15 cellular contexts compared by ENCODE assay signal in the genomic region with DNA sequence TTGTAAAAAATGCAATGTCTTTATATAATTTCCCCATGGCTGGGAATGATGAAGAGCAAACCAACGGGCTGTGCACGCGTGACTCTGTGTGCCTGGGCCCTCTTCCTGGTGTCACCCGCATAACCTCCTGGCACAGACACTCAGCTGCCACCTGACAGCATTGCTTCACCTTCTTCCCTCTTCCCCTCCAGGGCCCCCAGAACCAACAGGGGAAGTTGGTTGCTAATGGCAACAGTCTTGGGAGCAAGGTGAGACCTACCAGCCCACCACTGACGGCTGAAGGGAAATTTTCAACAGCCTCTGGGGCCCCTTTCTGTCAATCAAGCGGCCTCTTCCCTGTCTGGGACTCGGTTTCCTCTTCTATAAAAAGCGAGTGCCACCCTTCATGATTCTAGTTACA. TPM values are rescaled to one million over a fixed set of nuclear protein-coding genes. Genes with fewer than 3 reads are reported as not detected.
DNase-seq lines count a peak whose midpoint lies in the region; ATAC-seq and TF ChIP-seq lines count a peak whose summit lies in the region.
"Had no signal": no experiment of that assay in that cellular context is flagged by ENCODE, and none has a peak within 500 bp of the region (broad histone marks: within the 10 kb centered on the region; RNA-seq: fewer than 3 reads in every experiment).

No MANE protein-coding gene starts in this region.

- peak; percentile 32 for ATAC-seq in activated CD8-positive, alpha-beta T cell treated with anti-CD3 and anti-CD28 coated beads, Interleukin-2, amount 10 ng/mL, durations not matched to agents 7 days and 5 days
- peak in 1 of 2 donors; percentile 48 for ATAC-seq in natural killer cell treated with Interleukin-12 subunit alpha and Interleukin-12 subunit beta and Interleukin-15 and Interleukin-18, amount 100 ng/mL, for 72 hours
- ATAC-seq in sciatic nerve = no peak
- ATAC-seq in upper lobe of left lung (ENCODE audit: low FRiP score in 2 of 2) = no peak

- POLR2A ChIA-PET in activated CD8-positive, alpha-beta T cell treated with anti-CD3 and anti-CD28 coated beads, Interleukin-2, amount 10 ng/mL, durations not matched to agents 7 days and 5 days (lab: Charles Lee) = no interaction called here

- no peak for TF ChIP-seq CTCF in GM10266 (IDR thresholded peaks at IDR 0.05; ENCODE audit: control insufficient read depth, insufficient read depth, low read depth, missing control alignments)
- TF ChIP-seq CTCF in upper lobe of left lung (IDR thresholded peaks at IDR 0.05) = no peak

- H3K4me3 ChIP-seq in upper lobe of left lung = no peak overlapping the region
- H3K4me3 ChIP-seq: psoas muscle had no signal

- TF ChIP-seq EP300 in upper lobe of left lung (IDR thresholded peaks at IDR 0.05) = no peak

- WGBS in upper lobe of left lung, 2 donors = 71 to 80% methylated on average over 8 of the region's 8 CpGs

- DNase-seq in GM10266 (ENCODE audit: extremely low spot score) = peak; percentile 53
- DNase-seq in KBM-7 = peak; percentile 57
- DNase-seq in activated CD8-positive, alpha-beta T cell treated with anti-CD3 and anti-CD28 coated beads, Interleukin-2, amount 10 ng/mL, durations not matched to agents 7 days and 5 days = peak; percentile 25
- DNase-seq in natural killer cell treated with Interleukin-12 subunit alpha and Interleukin-12 subunit beta and Interleukin-15 and Interleukin-18, amount 100 ng/mL, for 72 hours (ENCODE audit: low spot score) = no peak
- no peak for DNase-seq in sciatic nerve (ENCODE audit: low spot score)
- no peak for DNase-seq in DMS53 treated with DMSO at 0.1 percent for 48 hours (lab: John Stamatoyannopoulos, UW; ENCODE audit: unreplicated experiment)
- no peak for DNase-seq in HUDEP-2 (lab: John Stamatoyannopoulos, UW; ENCODE audit: unreplicated experiment in 76 of 76)
- DNase-seq in upper lobe of left lung = no peak
- DNase-seq: activated CD4-positive, alpha-beta T cell treated with anti-CD3 and anti-CD28 coated beads, Interleukin-2, amount 50 U/mL, for 4 hours; cortex of kidney; H7; NCI-H187 treated with DMSO at 0.1 percent for 48 hours; NK-92 treated with Interleukin-12 subunit alpha and Interleukin-12 subunit beta, amount 100 ng/mL, for 24 hours; psoas muscle; T-helper 1 cell had no signal

- peaks cover 0 to 6% (median 0%) of the 10 kb centered on the region in 4 donors for H3K36me3 ChIP-seq in upper lobe of left lung

- in situ Hi-C loops in KBM-7 (cut with MboI; ENCODE audit: low pct_unique_long_range_greater_than_20kb, low sequenced_read_pairs) = no loop called here

- TF ChIP-seq POLR2A in upper lobe of left lung (IDR thresholded peaks at IDR 0.05) = no peak

- H3K9me3 ChIP-seq in upper lobe of left lung = no peaks in the 10 kb centered on the region
- H3K9me3 ChIP-seq: psoas muscle had no signal

- H3K27ac ChIP-seq in upper lobe of left lung = no peak overlapping the region
- H3K27ac ChIP-seq: psoas muscle had no signal

- peaks cover 59% of the 10 kb centered on the region for H3K4me1 Mint-ChIP-seq in activated CD8-positive, alpha-beta T cell treated with anti-CD3 and anti-CD28 coated beads, Interleukin-2, amount 10 ng/mL, durations not matched to agents 7 days and 5 days (ENCODE audit: low read depth)
- peaks cover 68 to 80% of the 10 kb centered on the region in 2 donors for H3K4me1 Mint-ChIP-seq in natural killer cell treated with Interleukin-12 subunit alpha and Interleukin-12 subunit beta and Interleukin-15 and Interleukin-18, amount 100 ng/mL, for 72 hours (ENCODE audit: low read depth in 2 of 2)

- CTCF ChIA-PET in activated CD8-positive, alpha-beta T cell treated with anti-CD3 and anti-CD28 coated beads, Interleukin-2, amount 10 ng/mL, durations not matched to agents 7 days and 5 days (lab: Charles Lee) = no interaction called here

- H3K4me3 Mint-ChIP-seq in activated CD8-positive, alpha-beta T cell treated with anti-CD3 and anti-CD28 coated beads, Interleukin-2, amount 10 ng/mL, durations not matched to agents 7 days and 5 days = no peak overlapping the region
- H3K4me3 Mint-ChIP-seq in natural killer cell treated with Interleukin-12 subunit alpha and Interleukin-12 subunit beta and Interleukin-15 and Interleukin-18, amount 100 ng/mL, for 72 hours = peak overlapping the region; percentile 23

- intact Hi-C loops in sciatic nerve (cut with DNase I) = no loop called here

- peaks cover 31% of the 10 kb centered on the region for H3K36me3 Mint-ChIP-seq in activated CD8-positive, alpha-beta T cell treated with anti-CD3 and anti-CD28 coated beads, Interleukin-2, amount 10 ng/mL, durations not matched to agents 7 days and 5 days (ENCODE audit: low read depth)
- no peaks in the 10 kb centered on the region for H3K36me3 Mint-ChIP-seq in natural killer cell treated with Interleukin-12 subunit alpha and Interleukin-12 subunit beta and Interleukin-15 and Interleukin-18, amount 100 ng/mL, for 72 hours

- peak overlapping the region; percentile 58 for H3K27ac Mint-ChIP-seq in activated CD8-positive, alpha-beta T cell treated with anti-CD3 and anti-CD28 coated beads, Interleukin-2, amount 10 ng/mL, durations not matched to agents 7 days and 5 days
- peak overlapping the region; percentile 54 to 87 for H3K27ac Mint-ChIP-seq in natural killer cell treated with Interleukin-12 subunit alpha and Interleukin-12 subunit beta and Interleukin-15 and Interleukin-18, amount 100 ng/mL, for 72 hours

- peaks cover 10 to 51% (median 29%) of the 10 kb centered on the region in 4 donors for H3K4me1 ChIP-seq in upper lobe of left lung

- H3K9me3 Mint-ChIP-seq in activated CD8-positive, alpha-beta T cell treated with anti-CD3 and anti-CD28 coated beads, Interleukin-2, amount 10 ng/mL, durations not matched to agents 7 days and 5 days (ENCODE audit: insufficient read depth) = no peaks in the 10 kb centered on the region
- no peaks in the 10 kb centered on the region for H3K9me3 Mint-ChIP-seq in natural killer cell treated with Interleukin-12 subunit alpha and Interleukin-12 subunit beta and Interleukin-15 and Interleukin-18, amount 100 ng/mL, for 72 hours

- no peaks in the 10 kb centered on the region for H3K27me3 Mint-ChIP-seq in activated CD8-positive, alpha-beta T cell treated with anti-CD3 and anti-CD28 coated beads, Interleukin-2, amount 10 ng/mL, durations not matched to agents 7 days and 5 days (ENCODE audit: low read depth)
- H3K27me3 Mint-ChIP-seq in natural killer cell treated with Interleukin-12 subunit alpha and Interleukin-12 subunit beta and Interleukin-15 and Interleukin-18, amount 100 ng/mL, for 72 hours = no peaks in the 10 kb centered on the region

- no peaks in the 10 kb centered on the region for H3K27me3 ChIP-seq in upper lobe of left lung

RNA-seq across cellular contexts. Expression of a gene that starts 33.2 kb away (rescaled TPM):
- total RNA-seq in activated CD8-positive, alpha-beta T cell treated with anti-CD3 and anti-CD28 coated beads, Interleukin-2, amount 10 ng/mL, durations not matched to agents 7 days and 5 days = 100 to 1,000 TPM; 109 to 111 TPM
- 10 to 100 TPM; 59.0 to 92.1 TPM for total RNA-seq in natural killer cell treated with Interleukin-12 subunit alpha and Interleukin-12 subunit beta and Interleukin-15 and Interleukin-18, amount 100 ng/mL, for 72 hours
- total RNA-seq in sciatic nerve (104 TPM), upper lobe of left lung (10 to 100 TPM; 17.8 to 35.6 (median 26.4) TPM)

Comparison
In these comparisons a context has a peak if more than half of its experiments do, and no peak if none do; other contexts are left out.
1. DNase-seq: peak in GM10266 (single experiment), KBM-7 (single experiment) and activated CD8-positive, alpha-beta T cell treated with anti-CD3 and anti-CD28 coated beads, Interleukin-2, amount 10 ng/mL, durations not matched to agents 7 days and 5 days (single experiment); none in natural killer cell treated with Interleukin-12 subunit alpha and Interleukin-12 subunit beta and Interleukin-15 and Interleukin-18, amount 100 ng/mL, for 72 hours (single experiment), sciatic nerve (single experiment), DMS53 treated with DMSO at 0.1 percent for 48 hours (single experiment), HUDEP-2 (0 of 76) and upper lobe of left lung (0 of 2).